Comparison of ENCODE assay signal across 8 cellular contexts in genomic region chr1:89781494-89782126, GRCh38.
DNase-seq lines count a peak whose midpoint lies in the region; ATAC-seq lines count a peak whose summit lies in the region.

No MANE protein-coding gene starts in this region.

- ATAC-seq in GM18858 (IDR thresholded peaks at IDR 0.05; ENCODE audit: unreplicated experiment) (peak; percentile 87), HG03064 (IDR thresholded peaks at IDR 0.05; ENCODE audit: low read depth, unreplicated experiment) (peak; percentile 89)

- peak; percentile 80 for DNase-seq in activated CD8-positive, alpha-beta memory T cell treated with anti-CD3 and anti-CD28 coated beads, Interleukin-2, amount 50 U/mL, for 4 hours
- peak; percentile 67 to 70 for DNase-seq in stimulated activated CD4-positive, alpha-beta T cell treated with anti-CD3 and anti-CD28 coated beads, Interleukin-1b, Interleukin-23, amount 100 ng/mL, for 4 hours (ENCODE audit: low read depth in 2 of 2)
- no peak for DNase-seq in NCI-H345 (lab: John Stamatoyannopoulos, UW)
- DNase-seq in NCI-H146 treated with DMSO at 0.1 percent for 48 hours (lab: John Stamatoyannopoulos, UW; ENCODE audit: unreplicated experiment): no peak
- no peak for DNase-seq in nucleus accumbens (lab: John Stamatoyannopoulos, UW)
- DNase-seq in SW 1271 (lab: John Stamatoyannopoulos, UW): no peak

Comparison
In these comparisons a context has a peak if more than half of its experiments do, and no peak if none do; other contexts are left out.
1. DNase-seq: peak in activated CD8-positive, alpha-beta memory T cell treated with anti-CD3 and anti-CD28 coated beads, Interleukin-2, amount 50 U/mL, for 4 hours (single experiment) and stimulated activated CD4-positive, alpha-beta T cell treated with anti-CD3 and anti-CD28 coated beads, Interleukin-1b, Interleukin-23, amount 100 ng/mL, for 4 hours (2 of 2); none in NCI-H345 (single experiment), NCI-H146 treated with DMSO at 0.1 percent for 48 hours (single experiment), nucleus accumbens (0 of 56) and SW 1271 (0 of 2).